ENCODE assay signal across 8 cellular contexts in genomic region chr10:113108180-113108835, GRCh38.
DNase-seq lines count a peak whose midpoint lies in the region; ATAC-seq, FAIRE-seq and TF ChIP-seq lines count a peak whose summit lies in the region.

No MANE protein-coding gene starts in this region.

- TF ChIP-seq CTCF in 22Rv1 (IDR thresholded peaks at IDR 0.05): peak; percentile 79
- TF ChIP-seq CTCF in HEK293 (tag by site-specific recombination; IDR thresholded peaks at IDR 0.05): peak; percentile 69

- H3K4me3 ChIP-seq in HEK293 (ENCODE audit: low read depth, low read length): no peak overlapping the region

- no peaks in the 10 kb centered on the region for H3K9me3 ChIP-seq in HEK293 (ENCODE audit: control insufficient read depth, insufficient read depth, low read depth, low read length)

- ATAC-seq in GM18517 (IDR thresholded peaks at IDR 0.05; ENCODE audit: unreplicated experiment): no peak

- no peaks in the 10 kb centered on the region for H3K4me1 ChIP-seq in HEK293 (ENCODE audit: control insufficient read depth, insufficient read depth, low read length)

- no peak for FAIRE-seq in GM12892 (lab: Jason Lieb, UNC)

- CTCF ChIA-PET in HEK293 (lab: Yijun Ruan, JAX): interaction anchor here (1.8 kb wide), 1 partner anchor 17 kb away, joined by 9 read pairs; no protein-coding TSS in a partner anchor

- intact Hi-C loops in head of caudate nucleus (cut with DNase I): no loop called here

- no peak for TF ChIP-seq POLR2A in GM12892 (IDR thresholded peaks at IDR 0.05; ENCODE audit: low read depth, low read length)

- H3K27ac ChIP-seq in 22Rv1 (no peak overlapping the region), HEK293 (ENCODE audit: extremely low read depth, low read depth, low read length) (no peak overlapping the region)

- POLR2A ChIA-PET in HEK293 (lab: Yijun Ruan, JAX): no interaction called here

- no peaks in the 10 kb centered on the region for H3K36me3 ChIP-seq in HEK293 (ENCODE audit: control insufficient read depth in 2 of 2, insufficient read depth in 1 of 2, low read length in 2 of 2)

- peak; percentile 18 for DNase-seq in activated CD4-positive, alpha-beta T cell treated with anti-CD3 and anti-CD28 coated beads, Interleukin-2, amount 50 U/mL, for 1 hour
- DNase-seq in head of caudate nucleus: peak in 37 of 42 donors; percentile 19 to 87 (median 54)
- peak; percentile 68 for DNase-seq in stimulated activated CD8-positive, alpha-beta memory T cell treated with anti-CD3 and anti-CD28 coated beads, Interleukin-4, amount 100 ng/mL, for 48 hours
- no peak for DNase-seq in GM12892 (ENCODE audit: insufficient read length)
- DNase-seq in cerebellum (ENCODE audit: low spot score): no peak

TF ChIP-seq in HEK293, 187 proteins besides CTCF, POLR2A, EP300 and RAD21:
- TF ChIP-seq ZNF610 (tag by site-specific recombination; IDR thresholded peaks at IDR 0.05; ENCODE audit: borderline replicate concordance): no peak
- peak; percentile 53; the same call in 1 of the 2 replicates for TF ChIP-seq ZSCAN16 (tag by site-specific recombination; IDR thresholded peaks at IDR 0.05)
- no peak for TF ChIP-seq ZNF626 (tag by site-specific recombination; IDR thresholded peaks at IDR 0.05)
- TF ChIP-seq IKZF3 (tag by site-specific recombination; IDR thresholded peaks at IDR 0.05): 0 out of 2 replicates have a peak, but pooled peaks have one; percentile 21
- peak; percentile 19 for TF ChIP-seq ZNF654 (tag by site-specific recombination; IDR thresholded peaks at IDR 0.05; ENCODE audit: low read depth)

Comparison
In these comparisons a context has a peak if more than half of its experiments do, and no peak if none do; other contexts are left out.
1. DNase-seq: peak in activated CD4-positive, alpha-beta T cell treated with anti-CD3 and anti-CD28 coated beads, Interleukin-2, amount 50 U/mL, for 1 hour (single experiment), head of caudate nucleus (37 of 42) and stimulated activated CD8-positive, alpha-beta memory T cell treated with anti-CD3 and anti-CD28 coated beads, Interleukin-4, amount 100 ng/mL, for 48 hours (single experiment); none in GM12892 (single experiment) and cerebellum (single experiment).